Comparison of ENCODE assay signal across 1 cellular context in genomic region chr21:37373539-37373938, GRCh38.
TF ChIP-seq lines count a peak whose summit lies in the region.

No MANE protein-coding gene starts in this region.

TF ChIP-seq in K562, 482 proteins besides CTCF, POLR2A, EP300 and RAD21 (continued from another document and continues in another):
- TF ChIP-seq, protein P1, sequence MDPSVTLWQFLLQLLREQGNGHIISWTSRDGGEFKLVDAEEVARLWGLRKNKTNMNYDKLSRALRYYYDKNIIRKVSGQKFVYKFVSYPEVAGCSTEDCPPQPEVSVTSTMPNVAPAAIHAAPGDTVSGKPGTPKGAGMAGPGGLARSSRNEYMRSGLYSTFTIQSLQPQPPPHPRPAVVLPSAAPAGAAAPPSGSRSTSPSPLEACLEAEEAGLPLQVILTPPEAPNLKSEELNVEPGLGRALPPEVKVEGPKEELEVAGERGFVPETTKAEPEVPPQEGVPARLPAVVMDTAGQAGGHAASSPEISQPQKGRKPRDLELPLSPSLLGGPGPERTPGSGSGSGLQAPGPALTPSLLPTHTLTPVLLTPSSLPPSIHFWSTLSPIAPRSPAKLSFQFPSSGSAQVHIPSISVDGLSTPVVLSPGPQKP (CRISPR knock-in tag; IDR thresholded peaks at IDR 0.05), result no peak
- TF ChIP-seq FOXK1 (CRISPR knock-in tag; IDR thresholded peaks at IDR 0.05; ENCODE audit: borderline replicate concordance) (no peak), VEZF1 (CRISPR knock-in tag; IDR thresholded peaks at IDR 0.05) (0 out of 2 replicates have a peak, but pooled peaks have one; percentile 16), ZNF444 (CRISPR knock-in tag; IDR thresholded peaks at IDR 0.05) (no peak), NR4A1 (CRISPR knock-in tag; IDR thresholded peaks at IDR 0.05) (no peak), NR4A1 (tag; IDR thresholded peaks at IDR 0.05) (no peak), ZNF41 (CRISPR knock-in tag; conservative IDR thresholded peaks at IDR 0.05) (no peak), ZBTB5 (IDR thresholded peaks at IDR 0.05) (no peak), HEY1 (CRISPR knock-in tag; IDR thresholded peaks at IDR 0.05; ENCODE audit: borderline replicate concordance) (no peak), TFAP4 (CRISPR knock-in tag; IDR thresholded peaks at IDR 0.05; ENCODE audit: borderline replicate concordance) (no peak), SMARCB1 (IDR thresholded peaks at IDR 0.05; ENCODE audit: insufficient read length, low read depth) (no peak), ZNF668 (CRISPR knock-in tag; IDR thresholded peaks at IDR 0.05) (no peak), NFXL1 (CRISPR knock-in tag; IDR thresholded peaks at IDR 0.05) (no peak), BACH1 (tag; IDR thresholded peaks at IDR 0.05) (no peak), SRSF3 (IDR thresholded peaks at IDR 0.05; ENCODE audit: insufficient read depth, low read length) (no peak), CBX1 (IDR thresholded peaks at IDR 0.05; ENCODE audit: low read depth) (no peak), DEAF1 (CRISPR knock-in tag; IDR thresholded peaks at IDR 0.05) (no peak), U2AF1 (optimal IDR thresholded peaks at IDR 0.05; ENCODE audit: low read depth, low read length) (no peak), HDAC8 (tag; IDR thresholded peaks at IDR 0.05) (no peak), BCL6 (CRISPR knock-in tag; IDR thresholded peaks at IDR 0.05) (no peak), MEF2A (IDR thresholded peaks at IDR 0.05; ENCODE audit: control insufficient read depth, low read depth, low read length) (no peak), RNF2 (IDR thresholded peaks at IDR 0.05) (no peak), FOXK2 (conservative IDR thresholded peaks at IDR 0.05 in 1 of 2, IDR thresholded peaks at IDR 0.05 in 1 of 2; ENCODE audit: low read depth in 2 of 2) (0 out of 4 replicates have a peak, but pooled peaks of 1 of the 2 experiments have one; percentile 36), ZNF79 (CRISPR knock-in tag; IDR thresholded peaks at IDR 0.05; ENCODE audit: low read depth) (no peak), PCBP2 (IDR thresholded peaks at IDR 0.05; ENCODE audit: low read depth, low read length, poor library complexity, severe bottlenecking) (no peak), DPF2 (IDR thresholded peaks at IDR 0.05) (no peak), ATF1 (CRISPR knock-in tag; IDR thresholded peaks at IDR 0.05) (no peak), ATF1 (tag; IDR thresholded peaks at IDR 0.05) (no peak), ZZZ3 (IDR thresholded peaks at IDR 0.05) (no peak), JUNB (CRISPR knock-in tag; conservative IDR thresholded peaks at IDR 0.05) (no peak), TCF7 (IDR thresholded peaks at IDR 0.05; ENCODE audit: borderline replicate concordance) (no peak), CBX5 (IDR thresholded peaks at IDR 0.05; ENCODE audit: borderline replicate concordance, low read depth) (no peak), TEAD4 (IDR thresholded peaks at IDR 0.05; ENCODE audit: low read length) (no peak), TEAD4 (CRISPR knock-in tag; IDR thresholded peaks at IDR 0.05; ENCODE audit: borderline replicate concordance) (no peak), SMAD1 (IDR thresholded peaks at IDR 0.05; ENCODE audit: low read depth, low read length, partially characterized antibody) (no peak), ZNF174 (CRISPR knock-in tag; IDR thresholded peaks at IDR 0.05) (no peak), ZFP91 (CRISPR knock-in tag; IDR thresholded peaks at IDR 0.05) (no peak), THAP7 (CRISPR knock-in tag; IDR thresholded peaks at IDR 0.05) (no peak), RB1 (IDR thresholded peaks at IDR 0.05; ENCODE audit: low read depth) (no peak), ZNF707 (CRISPR knock-in tag; conservative IDR thresholded peaks at IDR 0.05) (no peak), NFIC (IDR thresholded peaks at IDR 0.05) (no peak), ZNF263 (CRISPR knock-in tag; IDR thresholded peaks at IDR 0.05; ENCODE audit: borderline replicate concordance) (no peak)
- TF ChIP-seq, protein P2, sequence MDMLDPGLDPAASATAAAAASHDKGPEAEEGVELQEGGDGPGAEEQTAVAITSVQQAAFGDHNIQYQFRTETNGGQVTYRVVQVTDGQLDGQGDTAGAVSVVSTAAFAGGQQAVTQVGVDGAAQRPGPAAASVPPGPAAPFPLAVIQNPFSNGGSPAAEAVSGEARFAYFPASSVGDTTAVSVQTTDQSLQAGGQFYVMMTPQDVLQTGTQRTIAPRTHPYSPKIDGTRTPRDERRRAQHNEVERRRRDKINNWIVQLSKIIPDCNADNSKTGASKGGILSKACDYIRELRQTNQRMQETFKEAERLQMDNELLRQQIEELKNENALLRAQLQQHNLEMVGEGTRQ (CRISPR knock-in tag; IDR thresholded peaks at IDR 0.05), result peak; percentile 84
- TF ChIP-seq, protein P3, sequence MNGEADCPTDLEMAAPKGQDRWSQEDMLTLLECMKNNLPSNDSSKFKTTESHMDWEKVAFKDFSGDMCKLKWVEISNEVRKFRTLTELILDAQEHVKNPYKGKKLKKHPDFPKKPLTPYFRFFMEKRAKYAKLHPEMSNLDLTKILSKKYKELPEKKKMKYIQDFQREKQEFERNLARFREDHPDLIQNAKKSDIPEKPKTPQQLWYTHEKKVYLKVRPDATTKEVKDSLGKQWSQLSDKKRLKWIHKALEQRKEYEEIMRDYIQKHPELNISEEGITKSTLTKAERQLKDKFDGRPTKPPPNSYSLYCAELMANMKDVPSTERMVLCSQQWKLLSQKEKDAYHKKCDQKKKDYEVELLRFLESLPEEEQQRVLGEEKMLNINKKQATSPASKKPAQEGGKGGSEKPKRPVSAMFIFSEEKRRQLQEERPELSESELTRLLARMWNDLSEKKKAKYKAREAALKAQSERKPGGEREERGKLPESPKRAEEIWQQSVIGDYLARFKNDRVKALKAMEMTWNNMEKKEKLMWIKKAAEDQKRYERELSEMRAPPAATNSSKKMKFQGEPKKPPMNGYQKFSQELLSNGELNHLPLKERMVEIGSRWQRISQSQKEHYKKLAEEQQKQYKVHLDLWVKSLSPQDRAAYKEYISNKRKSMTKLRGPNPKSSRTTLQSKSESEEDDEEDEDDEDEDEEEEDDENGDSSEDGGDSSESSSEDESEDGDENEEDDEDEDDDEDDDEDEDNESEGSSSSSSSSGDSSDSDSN (IDR thresholded peaks at IDR 0.05; ENCODE audit: borderline replicate concordance in 1 of 2, low read depth in 2 of 2, low read length in 2 of 2), result no peak
- TF ChIP-seq, protein P4, sequence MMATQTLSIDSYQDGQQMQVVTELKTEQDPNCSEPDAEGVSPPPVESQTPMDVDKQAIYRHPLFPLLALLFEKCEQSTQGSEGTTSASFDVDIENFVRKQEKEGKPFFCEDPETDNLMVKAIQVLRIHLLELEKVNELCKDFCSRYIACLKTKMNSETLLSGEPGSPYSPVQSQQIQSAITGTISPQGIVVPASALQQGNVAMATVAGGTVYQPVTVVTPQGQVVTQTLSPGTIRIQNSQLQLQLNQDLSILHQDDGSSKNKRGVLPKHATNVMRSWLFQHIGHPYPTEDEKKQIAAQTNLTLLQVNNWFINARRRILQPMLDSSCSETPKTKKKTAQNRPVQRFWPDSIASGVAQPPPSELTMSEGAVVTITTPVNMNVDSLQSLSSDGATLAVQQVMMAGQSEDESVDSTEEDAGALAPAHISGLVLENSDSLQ (IDR thresholded peaks at IDR 0.05), result no peak
- TF ChIP-seq, protein P5, sequence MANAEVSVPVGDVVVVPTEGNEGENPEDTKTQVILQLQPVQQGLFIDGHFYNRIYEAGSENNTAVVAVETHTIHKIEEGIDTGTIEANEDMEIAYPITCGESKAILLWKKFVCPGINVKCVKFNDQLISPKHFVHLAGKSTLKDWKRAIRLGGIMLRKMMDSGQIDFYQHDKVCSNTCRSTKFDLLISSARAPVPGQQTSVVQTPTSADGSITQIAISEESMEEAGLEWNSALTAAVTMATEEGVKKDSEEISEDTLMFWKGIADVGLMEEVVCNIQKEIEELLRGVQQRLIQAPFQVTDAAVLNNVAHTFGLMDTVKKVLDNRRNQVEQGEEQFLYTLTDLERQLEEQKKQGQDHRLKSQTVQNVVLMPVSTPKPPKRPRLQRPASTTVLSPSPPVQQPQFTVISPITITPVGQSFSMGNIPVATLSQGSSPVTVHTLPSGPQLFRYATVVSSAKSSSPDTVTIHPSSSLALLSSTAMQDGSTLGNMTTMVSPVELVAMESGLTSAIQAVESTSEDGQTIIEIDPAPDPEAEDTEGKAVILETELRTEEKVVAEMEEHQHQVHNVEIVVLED (CRISPR knock-in tag; IDR thresholded peaks at IDR 0.05), result 0 out of 2 replicates have a peak, but pooled peaks have one; percentile 28
- TF ChIP-seq, protein P6, sequence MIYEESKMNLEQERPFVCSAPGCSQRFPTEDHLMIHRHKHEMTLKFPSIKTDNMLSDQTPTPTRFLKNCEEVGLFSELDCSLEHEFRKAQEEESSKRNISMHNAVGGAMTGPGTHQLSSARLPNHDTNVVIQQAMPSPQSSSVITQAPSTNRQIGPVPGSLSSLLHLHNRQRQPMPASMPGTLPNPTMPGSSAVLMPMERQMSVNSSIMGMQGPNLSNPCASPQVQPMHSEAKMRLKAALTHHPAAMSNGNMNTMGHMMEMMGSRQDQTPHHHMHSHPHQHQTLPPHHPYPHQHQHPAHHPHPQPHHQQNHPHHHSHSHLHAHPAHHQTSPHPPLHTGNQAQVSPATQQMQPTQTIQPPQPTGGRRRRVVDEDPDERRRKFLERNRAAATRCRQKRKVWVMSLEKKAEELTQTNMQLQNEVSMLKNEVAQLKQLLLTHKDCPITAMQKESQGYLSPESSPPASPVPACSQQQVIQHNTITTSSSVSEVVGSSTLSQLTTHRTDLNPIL (CRISPR knock-in tag; IDR thresholded peaks at IDR 0.05), result no peak
